Comparison of ENCODE assay signal across 1 cellular context in genomic region chr1:8560611-8561544, GRCh38.
TF ChIP-seq lines count a peak whose summit lies in the region.

No MANE protein-coding gene starts in this region.

TF ChIP-seq in HEK293, 187 proteins besides CTCF, POLR2A, EP300 and RAD21 (continued from another document):
- 0 out of 2 replicates have a peak, but pooled peaks have one; percentile 11 for TF ChIP-seq ZNF692 (tag by site-specific recombination; IDR thresholded peaks at IDR 0.05)
- 0 out of 2 replicates have a peak, but pooled peaks have one; percentile 15 for TF ChIP-seq ZBTB17 (tag by site-specific recombination; IDR thresholded peaks at IDR 0.05)
- TF ChIP-seq PRDM1 (tag by site-specific recombination; IDR thresholded peaks at IDR 0.05): no peak
- TF ChIP-seq ZNF629 (tag by site-specific recombination; IDR thresholded peaks at IDR 0.05): 0 out of 2 replicates have a peak, but pooled peaks have one; percentile 10
- TF ChIP-seq TCF7L2 (IDR thresholded peaks at IDR 0.05; ENCODE audit: borderline replicate concordance, low read depth, low read length): no peak
- TF ChIP-seq ZNF10 (tag by site-specific recombination; IDR thresholded peaks at IDR 0.05): peak; percentile 44; the same call in 1 of the 2 replicates
- TF ChIP-seq, protein P1, sequence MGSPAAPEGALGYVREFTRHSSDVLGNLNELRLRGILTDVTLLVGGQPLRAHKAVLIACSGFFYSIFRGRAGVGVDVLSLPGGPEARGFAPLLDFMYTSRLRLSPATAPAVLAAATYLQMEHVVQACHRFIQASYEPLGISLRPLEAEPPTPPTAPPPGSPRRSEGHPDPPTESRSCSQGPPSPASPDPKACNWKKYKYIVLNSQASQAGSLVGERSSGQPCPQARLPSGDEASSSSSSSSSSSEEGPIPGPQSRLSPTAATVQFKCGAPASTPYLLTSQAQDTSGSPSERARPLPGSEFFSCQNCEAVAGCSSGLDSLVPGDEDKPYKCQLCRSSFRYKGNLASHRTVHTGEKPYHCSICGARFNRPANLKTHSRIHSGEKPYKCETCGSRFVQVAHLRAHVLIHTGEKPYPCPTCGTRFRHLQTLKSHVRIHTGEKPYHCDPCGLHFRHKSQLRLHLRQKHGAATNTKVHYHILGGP (tag by site-specific recombination; IDR thresholded peaks at IDR 0.05): peak; percentile 65; the same call in 1 of the 2 replicates
- no peak for TF ChIP-seq ZNF157 (tag by site-specific recombination; IDR thresholded peaks at IDR 0.05)
- TF ChIP-seq ZNF701 (tag by site-specific recombination; IDR thresholded peaks at IDR 0.05): no peak
- no peak for TF ChIP-seq ZNF223 (tag by site-specific recombination; IDR thresholded peaks at IDR 0.05)
- peak; percentile 79 for TF ChIP-seq ZNF654 (tag by site-specific recombination; IDR thresholded peaks at IDR 0.05; ENCODE audit: low read depth)
- TF ChIP-seq ZNF660 (tag by site-specific recombination; IDR thresholded peaks at IDR 0.05): peak; percentile 64; the same call in 1 of the 2 replicates
- TF ChIP-seq GLI4 (tag by site-specific recombination; IDR thresholded peaks at IDR 0.05): no peak
- TF ChIP-seq GLIS2 (tag by site-specific recombination; IDR thresholded peaks at IDR 0.05): no peak
- no peak for TF ChIP-seq ZNF221 (tag by site-specific recombination; IDR thresholded peaks at IDR 0.05; ENCODE audit: borderline replicate concordance)
- no peak for TF ChIP-seq ZFP37 (tag by site-specific recombination; IDR thresholded peaks at IDR 0.05)
- no peak for TF ChIP-seq KLF16 (tag by site-specific recombination; IDR thresholded peaks at IDR 0.05)
- TF ChIP-seq ZNF596 (tag by site-specific recombination; IDR thresholded peaks at IDR 0.05): no peak
- 0 out of 2 replicates have a peak, but pooled peaks have one; percentile 15 for TF ChIP-seq SP7 (tag by site-specific recombination; IDR thresholded peaks at IDR 0.05)
